29 cellular contexts compared by ENCODE assay signal in genomic region chr2:240397542-240397916, GRCh38. TPM values are rescaled to one million over a fixed set of nuclear protein-coding genes. Genes with fewer than 3 reads are reported as not detected.
DNase-seq lines count a peak whose midpoint lies in the region; ATAC-seq, FAIRE-seq and TF ChIP-seq lines count a peak whose summit lies in the region.
"Had no signal": no experiment of that assay in that cellular context is flagged by ENCODE, and none has a peak within 500 bp of the region (broad histone marks: within the 10 kb centered on the region; RNA-seq: fewer than 3 reads in every experiment).

No MANE protein-coding gene starts in this region.

- no peak overlapping the region for H3K56ac ChIP-seq in H1 (replicated peaks; ENCODE audit: insufficient read length, low read depth, low read length)

- H2AK5ac ChIP-seq in H1 (ENCODE audit: low read depth, low read length), result no peak overlapping the region
- peak overlapping the region; percentile 24 for H2AK5ac ChIP-seq in neuronal stem cell (ENCODE audit: low read depth, low read length)

- peaks cover 17% of the 10 kb centered on the region for H3K27me3 Mint-ChIP-seq in stimulated activated naive CD8-positive, alpha-beta T cell treated with anti-CD3 and anti-CD28 coated beads, Interleukin-15, amount 100 ng/mL, for 72 hours
- H3K27me3 Mint-ChIP-seq: CD4-positive, alpha-beta T cell had no signal

- H2BK120ac ChIP-seq in H1 (replicated peaks; ENCODE audit: low read depth, low read length) (no peak overlapping the region), neuronal stem cell (ENCODE audit: low read depth, low read length) (no peak overlapping the region)

- no peak for TF ChIP-seq EP300 in H1 (IDR thresholded peaks at IDR 0.05; ENCODE audit: borderline replicate concordance in 1 of 2, low read depth in 2 of 2, low read length in 2 of 2)
- no peak for TF ChIP-seq EP300 in gastroesophageal sphincter (IDR thresholded peaks at IDR 0.05)

- TF ChIP-seq CTCF in H1 (IDR thresholded peaks at IDR 0.05; ENCODE audit: control extremely low read depth in 1 of 3, insufficient read depth in 1 of 3, low read depth in 1 of 3, low read length in 3 of 3) (no peak), vagina (IDR thresholded peaks at IDR 0.05) (no peak), gastroesophageal sphincter (IDR thresholded peaks at IDR 0.05) (no peak)

- H3K23me2 ChIP-seq in H1 (ENCODE audit: low read depth, low read length), result no peaks in the 10 kb centered on the region

- H2BK12ac ChIP-seq in H1 (ENCODE audit: low read depth, low read length) (no peak overlapping the region), neuronal stem cell (ENCODE audit: low read length) (no peak overlapping the region)

- H2BK15ac ChIP-seq in H1 (ENCODE audit: low read length) (no peak overlapping the region), neuronal stem cell (ENCODE audit: low read length) (no peak overlapping the region)

- H3K4me3 ChIP-seq in H1 (ENCODE audit: extremely low read depth in 1 of 4, insufficient read depth in 2 of 4, low read depth in 3 of 4, low read length in 4 of 4) (no peak overlapping the region), neuronal stem cell (ENCODE audit: low read length in 2 of 2) (no peak overlapping the region), vagina (no peak overlapping the region), gastroesophageal sphincter (no peak overlapping the region)
- H3K4me3 ChIP-seq: breast epithelium, colonic mucosa, PC-9, tibial nerve had no signal

- POLR2A ChIA-PET in H1 (lab: Charles Lee; ENCODE audit: partially characterized antibody), result no interaction called here

- no peak overlapping the region for H2BK5ac ChIP-seq in H1 (ENCODE audit: low read depth, low read length)
- peak overlapping the region; percentile 82 for H2BK5ac ChIP-seq in neuronal stem cell (ENCODE audit: low read length)

- TF ChIP-seq RAD21 in H1 (IDR thresholded peaks at IDR 0.05 in 1 of 2, conservative IDR thresholded peaks at IDR 0.05 in 1 of 2; ENCODE audit: low read depth in 2 of 2, low read length in 2 of 2), result no peak

- H3K9ac ChIP-seq in H1 (replicated peaks in 1 of 4; ENCODE audit: extremely low read depth in 1 of 4, low read depth in 3 of 4, low read length in 3 of 4), result no peak overlapping the region
- no peak overlapping the region for H3K9ac ChIP-seq in neuronal stem cell (ENCODE audit: low read depth, low read length, poor library complexity)

- H4K5ac ChIP-seq in H1 (ENCODE audit: insufficient read length, low read depth, low read length), result no peak overlapping the region

- DNase-seq in stimulated activated naive CD8-positive, alpha-beta T cell treated with anti-CD3 and anti-CD28 coated beads, Interleukin-15, Interleukin-2, amounts not matched to agents 100 U/mL and 50 U/mL, for 24 hours, result peak; percentile 1
- DNase-seq in stimulated activated naive CD8-positive, alpha-beta T cell treated with anti-CD3 and anti-CD28 coated beads, Interleukin-15, amount 100 ng/mL, for 72 hours, result no peak
- no peak for DNase-seq in H1 (ENCODE audit: low read depth in 1 of 2, low spot score in 2 of 2)
- no peak for DNase-seq in neuronal stem cell (ENCODE audit: low spot score)
- no peak for DNase-seq in vagina (ENCODE audit: extremely low spot score in 2 of 2)
- no peak for DNase-seq in NCI-H226
- no peak for DNase-seq in frontal cortex (ENCODE audit: low spot score in 2 of 2)
- DNase-seq: activated CD4-positive, alpha-beta T cell treated with anti-CD3 and anti-CD28 coated beads, Interleukin-2, amount 50 U/mL, for 4 hours; activated gamma-delta T cell treated with Interleukin-2 at 50 U/mL for 16 hours; GOT3; MV-4-11; NCI-H1694; NCI-H524; NK-92 treated with Interleukin-12 subunit alpha and Interleukin-12 subunit beta, amount 100 ng/mL, for 24 hours; occipital lobe; PC-9; retina; SHP77 treated with DMSO at 0.1 percent for 48 hours; stimulated activated naive CD4-positive, alpha-beta T cell treated with Interleukin-2 at 50 U/mL for 16 hours; SW 1271; T1000 had no signal

- intact Hi-C loops in vagina (cut with DNase I), result no loop called here

- H3K27ac ChIP-seq in H1 (ENCODE audit: low read depth, low read length) (no peak overlapping the region), neuronal stem cell (replicated peaks; ENCODE audit: low read length) (no peak overlapping the region), vagina (peak overlapping the region; percentile 69), gastroesophageal sphincter (no peak overlapping the region)
- H3K27ac ChIP-seq: breast epithelium, colonic mucosa, PC-9, tibial nerve had no signal

- no peaks in the 10 kb centered on the region for H3K9me3 ChIP-seq in H1 (ENCODE audit: insufficient read depth in 2 of 2, low read depth in 1 of 2, low read length in 1 of 2)
- no peaks in the 10 kb centered on the region for H3K9me3 ChIP-seq in neuronal stem cell (replicated peaks in 1 of 2; ENCODE audit: control insufficient read depth in 2 of 2, insufficient read depth in 1 of 2, low read depth in 1 of 2, low read length in 2 of 2)
- H3K9me3 ChIP-seq in vagina, result no peaks in the 10 kb centered on the region
- H3K9me3 ChIP-seq in gastroesophageal sphincter, result no peaks in the 10 kb centered on the region
- H3K9me3 ChIP-seq: breast epithelium, colonic mucosa, tibial nerve had no signal

- CTCF ChIA-PET in H1 (lab: Charles Lee; ENCODE audit: partially characterized antibody), result no interaction called here

- H3K4me2 ChIP-seq in H1 (ENCODE audit: insufficient read depth in 1 of 2, low read depth in 2 of 2, low read length in 2 of 2) (no peak overlapping the region), neuronal stem cell (ENCODE audit: insufficient read depth, low read length, poor library complexity, severe bottlenecking) (no peak overlapping the region)
- H3K4me2 ChIP-seq: PC-9 had no signal

- no peaks in the 10 kb centered on the region for H3K79me1 ChIP-seq in H1 (ENCODE audit: low read depth, low read length)
- H3K79me1 ChIP-seq in neuronal stem cell (ENCODE audit: low read depth, low read length), result peaks cover 2% of the 10 kb centered on the region

- no peak overlapping the region for H3K4me3 Mint-ChIP-seq in stimulated activated naive CD8-positive, alpha-beta T cell treated with anti-CD3 and anti-CD28 coated beads, Interleukin-15, amount 100 ng/mL, for 72 hours
- H3K4me3 Mint-ChIP-seq: CD4-positive, alpha-beta T cell; WTC11 had no signal

- WGBS in H1 (ENCODE audit: extremely low coverage in 1 of 2, insufficient coverage in 1 of 2, insufficient read length in 1 of 2, insufficient replicate concordance in 2 of 2, low coverage in 1 of 2, low lambda C conversion rate in 2 of 2, missing lambda C conversion rate in 1 of 2), 2 experiments, result 89% methylated on average over 9 of the region's 9 CpGs; no CpG with 5 or more reads in 1 of the 2 experiments
- WGBS in neuronal stem cell (ENCODE audit: extremely low coverage in 2 of 2, insufficient read length in 2 of 2, insufficient replicate concordance in 1 of 2), 2 donors, result no CpG with 5 or more reads among the region's 9 CpGs
- WGBS in gastroesophageal sphincter (ENCODE audit: low coverage in 1 of 2), 2 donors, result 80 to 82% methylated on average over 1 to 4 of the region's 9 CpGs

- H3K27ac Mint-ChIP-seq in stimulated activated naive CD8-positive, alpha-beta T cell treated with anti-CD3 and anti-CD28 coated beads, Interleukin-15, amount 100 ng/mL, for 72 hours, result no peak overlapping the region
- H3K27ac Mint-ChIP-seq: CD4-positive, alpha-beta T cell; WTC11 had no signal

- H3K4me1 Mint-ChIP-seq in stimulated activated naive CD8-positive, alpha-beta T cell treated with anti-CD3 and anti-CD28 coated beads, Interleukin-15, amount 100 ng/mL, for 72 hours, result peaks cover 6% of the 10 kb centered on the region

- ATAC-seq in stimulated activated naive CD8-positive, alpha-beta T cell treated with anti-CD3 and anti-CD28 coated beads, Interleukin-15, Interleukin-2, amounts not matched to agents 100 U/mL and 50 U/mL, for 24 hours, result no peak
- ATAC-seq in stimulated activated naive CD8-positive, alpha-beta T cell treated with anti-CD3 and anti-CD28 coated beads, Interleukin-15, amount 100 ng/mL, for 72 hours, result no peak
- ATAC-seq in gastroesophageal sphincter, result no peak
- ATAC-seq: WTC11 had no signal

- H3K18ac ChIP-seq in H1 (ENCODE audit: extremely low read depth, low read length) (no peak overlapping the region), neuronal stem cell (ENCODE audit: low read length) (no peak overlapping the region)

- no peaks in the 10 kb centered on the region for H3K79me2 ChIP-seq in H1 (ENCODE audit: control insufficient read depth in 1 of 2, insufficient read depth in 2 of 2, low read length in 2 of 2)

- H3K14ac ChIP-seq in H1 (ENCODE audit: insufficient read length) (no peak overlapping the region), neuronal stem cell (ENCODE audit: low read length) (no peak overlapping the region)

- FAIRE-seq in H1 (lab: Jason Lieb, UNC) (no peak), frontal cortex (lab: Jason Lieb, UNC) (no peak)
- FAIRE-seq: GM18507, islet of Langerhans had no signal

- H3K4me1 ChIP-seq in H1 (replicated peaks in 1 of 4; ENCODE audit: control insufficient read depth in 3 of 4, insufficient read depth in 4 of 4, low read length in 3 of 4) (no peaks in the 10 kb centered on the region; a peak in 1 of 7 replicates), neuronal stem cell (ENCODE audit: control insufficient read depth in 2 of 2, insufficient read depth in 1 of 2, low read depth in 1 of 2, low read length in 2 of 2) (peaks cover 0 to 8% of the 10 kb centered on the region in 2 donors), vagina (peaks cover 48% of the 10 kb centered on the region), gastroesophageal sphincter (no peaks in the 10 kb centered on the region)
- H3K4me1 ChIP-seq: breast epithelium, colonic mucosa had no signal

- H3K36me3 ChIP-seq in H1 (ENCODE audit: control insufficient read depth in 2 of 4, insufficient read depth in 4 of 4, low read length in 3 of 4) (no peaks in the 10 kb centered on the region), neuronal stem cell (replicated peaks in 1 of 2; ENCODE audit: control insufficient read depth in 2 of 2, insufficient read depth in 2 of 2, low read length in 2 of 2) (no peaks in the 10 kb centered on the region), vagina (no peaks in the 10 kb centered on the region), gastroesophageal sphincter (no peaks in the 10 kb centered on the region)
- H3K36me3 ChIP-seq: breast epithelium, colonic mucosa, tibial nerve had no signal

- H3K23ac ChIP-seq in H1 (ENCODE audit: insufficient read length), result no peak overlapping the region
- H3K23ac ChIP-seq in neuronal stem cell (ENCODE audit: low read depth, low read length, poor library complexity), result peak overlapping the region; percentile 55

- no peak overlapping the region for H2AFZ ChIP-seq in H1 (ENCODE audit: low read length)
- no peak overlapping the region for H2AFZ ChIP-seq in neuronal stem cell (ENCODE audit: low read length)
- H2AFZ ChIP-seq: PC-9 had no signal

- TF ChIP-seq POLR2A in H1 (IDR thresholded peaks at IDR 0.05; ENCODE audit: control extremely low read depth in 1 of 2, low read depth in 2 of 2, low read length in 2 of 2) (no peak), vagina (IDR thresholded peaks at IDR 0.05) (no peak), gastroesophageal sphincter (IDR thresholded peaks at IDR 0.05) (no peak)

- H4K20me1 ChIP-seq in H1 (replicated peaks in 1 of 2; ENCODE audit: control insufficient read depth in 1 of 2, insufficient read depth in 2 of 2, low read length in 2 of 2), result no peaks in the 10 kb centered on the region

- H3K9me3 Mint-ChIP-seq in stimulated activated naive CD8-positive, alpha-beta T cell treated with anti-CD3 and anti-CD28 coated beads, Interleukin-15, amount 100 ng/mL, for 72 hours, result no peaks in the 10 kb centered on the region
- H3K9me3 Mint-ChIP-seq: CD4-positive, alpha-beta T cell; WTC11 had no signal

- H2BK20ac ChIP-seq in H1 (ENCODE audit: low read length), result no peak overlapping the region

- no peak overlapping the region for H4K91ac ChIP-seq in H1 (replicated peaks; ENCODE audit: insufficient read length, low read length)
- H4K91ac ChIP-seq in neuronal stem cell (ENCODE audit: low read depth, low read length, poor library complexity), result no peak overlapping the region

- peak overlapping the region; percentile 28; the same call in 1 of the 2 replicates for H4K8ac ChIP-seq in H1 (ENCODE audit: extremely low read depth, insufficient read depth, low read length)
- peak overlapping the region; percentile 17 for H4K8ac ChIP-seq in neuronal stem cell (ENCODE audit: low read depth, low read length)

- H3K4ac ChIP-seq in H1 (replicated peaks; ENCODE audit: insufficient read length, low read depth, low read length), result no peak overlapping the region
- H3K4ac ChIP-seq in neuronal stem cell (ENCODE audit: low read length), result no peak overlapping the region

- H3K27me3 ChIP-seq in H1 (replicated peaks in 1 of 4; ENCODE audit: control insufficient read depth in 3 of 4, extremely low read depth in 1 of 4, insufficient read depth in 3 of 4, low read length in 3 of 4), result no peaks in the 10 kb centered on the region
- H3K27me3 ChIP-seq in neuronal stem cell (ENCODE audit: control insufficient read depth in 3 of 3, insufficient read depth in 3 of 3, low read depth in 1 of 3, low read length in 3 of 3), result peaks cover 0 to 9% (median 0%) of the 10 kb centered on the region in 3 experiments
- no peaks in the 10 kb centered on the region for H3K27me3 ChIP-seq in vagina
- H3K27me3 ChIP-seq in gastroesophageal sphincter, result peaks cover 16% of the 10 kb centered on the region
- H3K27me3 ChIP-seq: colonic mucosa, tibial nerve had no signal

RNA-seq across cellular contexts. Expression of gene GPC1, which starts 37.9 kb away (rescaled TPM):
- total RNA-seq in H1 (2021; fragmentation: NEBNext Ultra II Directional; extraction: Animal tissue kit (Norgen Biotek cat#: 25700)), result 28.3 and 31.9 TPM in 2 replicates
- polyA plus RNA-seq in H1 (2011; rRNA removed), result 21.9 and 30.2 TPM in 2 replicates
- polyA plus RNA-seq in H1 (2011; cell fraction: cytosol; rRNA removed), result 22.1 TPM
- polyA plus RNA-seq in H1 (2011; cell fraction: nucleus; rRNA removed), result 47.6 TPM
- polyA plus RNA-seq in H1 (2012, experiment 1 of 2), result 18.4 to 31.5 TPM (median 29.5 TPM) in 4 replicates
- 27.9 TPM for polyA plus RNA-seq in H1 (2012, experiment 2 of 2)
- 42.0 TPM for polyA plus RNA-seq in H1 (2013, experiment 1 of 2)
- 37.4 TPM for polyA plus RNA-seq in H1 (2013, experiment 2 of 2)
- 14.3 and 16.0 TPM in 2 replicates for polyA minus RNA-seq in H1 (2011; rRNA and poly(A)+ RNA removed)
- polyA minus RNA-seq in H1 (2011; cell fraction: cytosol; rRNA and poly(A)+ RNA removed), result 29.2 TPM
- 22.9 TPM for polyA minus RNA-seq in H1 (2011; cell fraction: nucleus; rRNA and poly(A)+ RNA removed)
- polyA plus RNA-seq in neuronal stem cell (2013, experiment 1 of 2), result 78.0 TPM
- polyA plus RNA-seq in neuronal stem cell (2013, experiment 2 of 2), result 77.4 TPM
- total RNA-seq in vagina (73.2 TPM), gastroesophageal sphincter (10 to 100 TPM; 22.5 to 73.9 (median 43.3) TPM), frontal cortex (38.7 TPM)
